Comparison of ENCODE assay signal across 23 cellular contexts in genomic region chr5:125228358-125228757, GRCh38.
DNase-seq lines count a peak whose midpoint lies in the region; ATAC-seq, FAIRE-seq and TF ChIP-seq lines count a peak whose summit lies in the region.
"Had no signal": no experiment of that assay in that cellular context is flagged by ENCODE, and none has a peak within 500 bp of the region (broad histone marks: within the 10 kb centered on the region; RNA-seq: fewer than 3 reads in every experiment).

No MANE protein-coding gene starts in this region.

- no peak for TF ChIP-seq CTCF in endothelial cell of umbilical vein (IDR thresholded peaks at IDR 0.05; ENCODE audit: extremely low read depth in 1 of 2, insufficient read depth in 1 of 2, low read depth in 1 of 2, low read length in 2 of 2)

- no peaks in the 10 kb centered on the region for H3K27me3 Mint-ChIP-seq in stimulated activated naive B cell treated with anti-CD40 and anti-IgM and Interleukin-4, amounts not matched to agents 10 μg/mL and 1 μg/mL and 100 μg/mL, for 72 hours
- H3K27me3 Mint-ChIP-seq: CD4-positive, alpha-beta memory T cell; T-cell had no signal

- BruUV-seq in endothelial cell of umbilical vein (replicated peaks; lab: Mats Ljungman, UMichigan): no TSS peak

- no peak for TF ChIP-seq POLR2A in endothelial cell of umbilical vein (IDR thresholded peaks at IDR 0.05; ENCODE audit: low read depth, low read length)

- no peak overlapping the region for H3K9ac ChIP-seq in endothelial cell of umbilical vein (replicated peaks; ENCODE audit: extremely low read depth, insufficient read depth, low read length)

- peaks cover 2 to 7% of the 10 kb centered on the region in 2 donors for H3K4me1 Mint-ChIP-seq in stimulated activated naive B cell treated with anti-CD40 and anti-IgM and Interleukin-4, amounts not matched to agents 10 μg/mL and 1 μg/mL and 100 μg/mL, for 72 hours
- H3K4me1 Mint-ChIP-seq: CD4-positive, alpha-beta memory T cell; T-cell had no signal

- no peaks in the 10 kb centered on the region for H3K4me1 ChIP-seq in endothelial cell of umbilical vein (ENCODE audit: control insufficient read depth, extremely low read depth, insufficient read depth, low read length)
- H3K4me1 ChIP-seq: SJCRH30 had no signal

- H3K9me3 ChIP-seq in endothelial cell of umbilical vein (replicated peaks; ENCODE audit: control insufficient read depth, insufficient read depth, low read length): no peaks in the 10 kb centered on the region

- no peak overlapping the region for H3K4me3 Mint-ChIP-seq in stimulated activated naive B cell treated with anti-CD40 and anti-IgM and Interleukin-4, amounts not matched to agents 10 μg/mL and 1 μg/mL and 100 μg/mL, for 72 hours
- H3K4me3 Mint-ChIP-seq: CD4-positive, alpha-beta memory T cell; T-cell had no signal

- H3K9me3 Mint-ChIP-seq in stimulated activated naive B cell treated with anti-CD40 and anti-IgM and Interleukin-4, amounts not matched to agents 10 μg/mL and 1 μg/mL and 100 μg/mL, for 72 hours: no peaks in the 10 kb centered on the region

- DNase-seq in NCI-H748 (lab: John Stamatoyannopoulos, UW; ENCODE audit: unreplicated experiment): peak; percentile 14
- no peak for DNase-seq in NCI-H748 treated with DMSO at 0.1 percent for 48 hours (lab: John Stamatoyannopoulos, UW)
- DNase-seq in NCI-H1436 (lab: John Stamatoyannopoulos, UW): peak; percentile 25
- DNase-seq in endothelial cell of umbilical vein (ENCODE audit: low read depth, low spot score): peak; percentile 14
- DNase-seq in stimulated activated naive B cell treated with anti-CD40 and anti-IgM and Interleukin-4, amounts not matched to agents 10 μg/mL and 1 μg/mL and 100 μg/mL, for 72 hours: no peak
- DNase-seq in Ammon's horn (ENCODE audit: low spot score): no peak
- DNase-seq in AML-193 (lab: John Stamatoyannopoulos, UW): no peak
- DNase-seq: C1 segment of cervical spinal cord; CD4-positive, alpha-beta memory T cell; COR-L47; DMS53; NCI-H1048; NCI-H146; NCI-H1930; NCI-H226; NCI-H510A; NCI-H774; PC-9; SJCRH30; T-cell had no signal

- dilution Hi-C loops in endothelial cell of umbilical vein (cut with MboI; ENCODE audit: extremely low pct_ligation_motif_present, low sequenced_read_pairs): no loop called here

- H3K27me3 ChIP-seq in endothelial cell of umbilical vein (ENCODE audit: control insufficient read depth in 2 of 2, insufficient read depth in 2 of 2, low read length in 2 of 2): no peaks in the 10 kb centered on the region
- H3K27me3 ChIP-seq: SJCRH30 had no signal

- no peak overlapping the region for H2AFZ ChIP-seq in endothelial cell of umbilical vein (ENCODE audit: low read depth, low read length)
- H2AFZ ChIP-seq: PC-9 had no signal

- POLR2A ChIA-PET in endothelial cell of umbilical vein (lab: Charles Lee): no interaction called here

- intact Hi-C loops in endothelial cell of umbilical vein (cut with micrococcal nuclease): loop anchor here (2.0 kb wide), 1 partner anchor 34 kb away; no protein-coding TSS in a partner anchor

- no peak overlapping the region for H3K27ac Mint-ChIP-seq in stimulated activated naive B cell treated with anti-CD40 and anti-IgM and Interleukin-4, amounts not matched to agents 10 μg/mL and 1 μg/mL and 100 μg/mL, for 72 hours
- H3K27ac Mint-ChIP-seq: CD4-positive, alpha-beta memory T cell; T-cell had no signal

- H3K4me3 ChIP-seq in endothelial cell of umbilical vein (replicated peaks in 1 of 3; ENCODE audit: insufficient read depth in 1 of 3, low read depth in 1 of 3, low read length in 3 of 3): no peak overlapping the region
- H3K4me3 ChIP-seq: PC-9, SJCRH30 had no signal

- CTCF ChIA-PET in endothelial cell of umbilical vein (lab: Charles Lee): interaction anchor here (0.9 to 2.3 kb wide), 9 partner anchors 10 to 185 kb away, joined by 3 to 19 read pairs (median 4); no protein-coding TSS in a partner anchor

- no peak overlapping the region for H3K4me2 ChIP-seq in endothelial cell of umbilical vein (ENCODE audit: insufficient read depth, low read length)
- H3K4me2 ChIP-seq: PC-9 had no signal

- ATAC-seq in stimulated activated naive B cell treated with anti-CD40 and anti-IgM and Interleukin-4, amounts not matched to agents 10 μg/mL and 1 μg/mL and 100 μg/mL, for 72 hours (replicated peaks): peak; percentile 51 to 54
- ATAC-seq: Right ventricle myocardium inferior, T-cell had no signal

- no peaks in the 10 kb centered on the region for H3K9me1 ChIP-seq in endothelial cell of umbilical vein (replicated peaks; ENCODE audit: control insufficient read depth, extremely low read depth, insufficient read depth, low read length)

- FAIRE-seq in endothelial cell of umbilical vein (lab: Jason Lieb, UNC): no peak
- FAIRE-seq: GM18507 had no signal

- no peaks in the 10 kb centered on the region for H4K20me1 ChIP-seq in endothelial cell of umbilical vein (replicated peaks; ENCODE audit: control insufficient read depth, extremely low read depth, insufficient read depth, low read length)

- H3K79me2 ChIP-seq in endothelial cell of umbilical vein (ENCODE audit: control insufficient read depth, insufficient read depth, low read length): no peaks in the 10 kb centered on the region

- H3K27ac ChIP-seq in endothelial cell of umbilical vein (ENCODE audit: insufficient read depth, low read depth, low read length): no peak overlapping the region
- H3K27ac ChIP-seq: HL-60, PC-9, SJCRH30 had no signal

- H3K36me3 Mint-ChIP-seq in stimulated activated naive B cell treated with anti-CD40 and anti-IgM and Interleukin-4, amounts not matched to agents 10 μg/mL and 1 μg/mL and 100 μg/mL, for 72 hours: no peaks in the 10 kb centered on the region
- H3K36me3 Mint-ChIP-seq: CD4-positive, alpha-beta memory T cell; T-cell had no signal

- no peaks in the 10 kb centered on the region for H3K36me3 ChIP-seq in endothelial cell of umbilical vein (ENCODE audit: control insufficient read depth in 2 of 2, extremely low read depth in 1 of 2, insufficient read depth in 2 of 2, low read length in 2 of 2)
- H3K36me3 ChIP-seq: SJCRH30 had no signal

TF ChIP-seq in endothelial cell of umbilical vein, 7 proteins besides CTCF, POLR2A, EP300 and RAD21:
- TF ChIP-seq GATA2 (IDR thresholded peaks at IDR 0.05; ENCODE audit: insufficient read depth, insufficient read length, low read depth, low read length) (no peak), MYC (IDR thresholded peaks at IDR 0.05; ENCODE audit: low read depth, low read length) (no peak), POLR2AphosphoS5 (IDR thresholded peaks at IDR 0.05; ENCODE audit: insufficient read depth, low read depth, low read length) (no peak), FOS (IDR thresholded peaks at IDR 0.05; ENCODE audit: borderline replicate concordance, insufficient read depth, low read length) (no peak)

Comparison
In these comparisons a context has a peak if more than half of its experiments do, and no peak if none do; other contexts are left out.
1. DNase-seq: peak in NCI-H748 (single experiment), NCI-H1436 (single experiment) and endothelial cell of umbilical vein (single experiment); none in NCI-H748 treated with DMSO at 0.1 percent for 48 hours (single experiment), stimulated activated naive B cell treated with anti-CD40 and anti-IgM and Interleukin-4, amounts not matched to agents 10 μg/mL and 1 μg/mL and 100 μg/mL, for 72 hours (single experiment), Ammon's horn (single experiment) and AML-193 (0 of 2).